In the genomic region with DNA sequence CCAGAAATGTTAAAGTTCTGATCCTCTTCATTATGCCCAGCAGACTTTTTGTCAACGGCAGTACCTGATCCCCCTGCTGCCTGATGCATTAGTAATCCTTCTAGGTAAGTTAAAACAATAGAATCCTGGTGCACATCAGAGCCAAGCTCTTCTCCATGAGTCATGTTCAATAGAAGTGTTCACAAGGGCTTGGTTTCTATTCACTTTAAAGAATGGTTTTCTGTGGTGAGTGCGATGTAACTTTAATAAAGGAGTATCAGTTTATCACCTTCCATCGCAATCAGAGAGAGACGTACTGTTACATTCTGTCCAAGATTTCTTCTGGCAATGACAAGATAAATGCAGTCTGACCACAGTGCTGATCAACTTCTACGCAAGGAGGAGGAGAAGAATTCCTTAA, we compare ENCODE assay signal across 20 cellular contexts.
"Had no signal": no experiment of that assay in that cellular context is flagged by ENCODE, and none has a peak within 500 bp of the region (broad histone marks: within the 10 kb centered on the region; RNA-seq: fewer than 3 reads in every experiment).

No MANE protein-coding gene starts in this region.

- H3K27ac Mint-ChIP-seq: activated CD8-positive, alpha-beta T cell treated with anti-CD3 and anti-CD28 coated beads, Interleukin-2, amount 10 ng/mL, durations not matched to agents 7 days and 5 days; activated naive CD4-positive, alpha-beta T cell treated with anti-CD3 and anti-CD28 coated beads, Interleukin-2, amount 50 U/mL, for 24 hours; endodermal cell; memory B cell; nephron; stimulated activated naive CD8-positive, alpha-beta T cell treated with anti-CD3 and anti-CD28 coated beads, Interleukin-15, Interleukin-2, amounts not matched to agents 100 ng/mL and 50 ng/mL, for 24 hours had no signal

- H3K4me1 ChIP-seq: ascending aorta, colonic mucosa, parathyroid adenoma, right lobe of liver, tibial artery had no signal

- H3K27me3 ChIP-seq: ascending aorta, colonic mucosa, hepatocyte, right lobe of liver, tibial artery had no signal

- DNase-seq: activated CD4-positive, alpha-beta T cell treated with anti-CD3 and anti-CD28 coated beads, Interleukin-2, amount 50 U/mL, for 1 hour; activated CD8-positive, alpha-beta T cell treated with anti-CD3 and anti-CD28 coated beads, Interleukin-2, amount 10 ng/mL, durations not matched to agents 7 days and 5 days; activated gamma-delta T cell treated with Interleukin-2 at 50 U/mL for 16 hours; activated T-cell treated with anti-CD3 and anti-CD28 coated beads, Interleukin-2, amount 50 U/mL, for 1 hour; colonic mucosa; endodermal cell; foreskin melanocyte; glutamatergic neuron; immature natural killer cell; right lobe of liver; stimulated activated CD4-positive, alpha-beta T cell treated with anti-CD3 and anti-CD28 coated beads, Interleukin-1b, Interleukin-23, amount 100 ng/mL, for 48 hours; tibial artery had no signal

- H3K27me3 Mint-ChIP-seq: activated naive CD4-positive, alpha-beta T cell treated with anti-CD3 and anti-CD28 coated beads, Interleukin-2, amount 50 U/mL, for 24 hours; memory B cell; stimulated activated naive CD8-positive, alpha-beta T cell treated with anti-CD3 and anti-CD28 coated beads, Interleukin-15, Interleukin-2, amounts not matched to agents 100 ng/mL and 50 ng/mL, for 24 hours had no signal

- H3K4me3 ChIP-seq: ascending aorta, colonic mucosa, hepatocyte, right lobe of liver, skin epidermis, tibial artery had no signal

- H3K27ac ChIP-seq: ascending aorta, colonic mucosa, hepatocyte, parathyroid adenoma, right lobe of liver, skin epidermis, tibial artery had no signal

- H3K9me3 Mint-ChIP-seq: activated naive CD4-positive, alpha-beta T cell treated with anti-CD3 and anti-CD28 coated beads, Interleukin-2, amount 50 U/mL, for 24 hours; immature natural killer cell; memory B cell; nephron; stimulated activated naive CD8-positive, alpha-beta T cell treated with anti-CD3 and anti-CD28 coated beads, Interleukin-15, Interleukin-2, amounts not matched to agents 100 ng/mL and 50 ng/mL, for 24 hours had no signal

- ATAC-seq: activated CD8-positive, alpha-beta T cell treated with anti-CD3 and anti-CD28 coated beads, Interleukin-2, amount 10 ng/mL, durations not matched to agents 7 days and 5 days had no signal

- H3K4me1 Mint-ChIP-seq: memory B cell, nephron had no signal

- H3K9me3 ChIP-seq: colonic mucosa, right lobe of liver, tibial artery had no signal

- H3K4me3 Mint-ChIP-seq: activated CD8-positive, alpha-beta T cell treated with anti-CD3 and anti-CD28 coated beads, Interleukin-2, amount 10 ng/mL, durations not matched to agents 7 days and 5 days; activated naive CD4-positive, alpha-beta T cell treated with anti-CD3 and anti-CD28 coated beads, Interleukin-2, amount 50 U/mL, for 24 hours; endodermal cell; immature natural killer cell; memory B cell; nephron; stimulated activated naive CD8-positive, alpha-beta T cell treated with anti-CD3 and anti-CD28 coated beads, Interleukin-15, Interleukin-2, amounts not matched to agents 100 ng/mL and 50 ng/mL, for 24 hours had no signal
